In the genomic region with DNA sequence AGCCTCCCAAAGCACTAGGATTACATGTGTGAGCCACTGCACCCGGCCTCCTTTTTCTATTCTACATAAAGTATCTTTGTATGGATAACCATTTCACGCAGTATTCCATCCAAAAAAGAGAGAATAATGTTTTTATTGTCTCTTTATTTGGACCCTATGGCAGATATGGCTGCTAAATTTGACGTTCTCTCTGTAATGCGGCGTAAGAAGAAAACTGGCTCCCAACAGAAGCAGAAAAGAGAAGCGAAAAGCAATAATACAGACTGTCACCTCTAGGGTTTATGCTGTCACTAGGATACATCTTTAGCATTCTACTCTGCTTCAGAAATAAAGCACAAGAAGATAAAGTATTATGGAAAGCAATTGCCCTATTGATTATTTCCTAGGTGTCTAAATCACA, we compare ENCODE assay signal across 14 cellular contexts. TPM values are rescaled to one million over a fixed set of nuclear protein-coding genes. Genes with fewer than 3 reads are reported as not detected.
A peak's percentile ranks its signal among the peaks of the same experiment; 100 is the strongest.
DNase-seq lines count a peak whose midpoint lies in the region; ATAC-seq and TF ChIP-seq lines count a peak whose summit lies in the region.
"Had no signal": no experiment of that assay in that cellular context is flagged by ENCODE, and none has a peak within 500 bp of the region (broad histone marks: within the 10 kb centered on the region; RNA-seq: fewer than 3 reads in every experiment).

No MANE protein-coding gene starts in this region.

- H3K4me3 Mint-ChIP-seq in HFFc6, result no peak overlapping the region
- peak overlapping the region; percentile 31 for H3K4me3 Mint-ChIP-seq in chondrocyte (ENCODE audit: unreplicated experiment)
- no peak overlapping the region for H3K4me3 Mint-ChIP-seq in osteocyte (ENCODE audit: unreplicated experiment)
- H3K4me3 Mint-ChIP-seq: CD4-positive, alpha-beta T cell; H9 had no signal

- ATAC-seq in GM21360 (IDR thresholded peaks at IDR 0.05; ENCODE audit: unreplicated experiment) (no peak), HG03159 (IDR thresholded peaks at IDR 0.05; ENCODE audit: unreplicated experiment) (no peak)

- no peaks in the 10 kb centered on the region for H3K27me3 ChIP-seq in A673 (replicated peaks; ENCODE audit: insufficient read depth, low read depth, low read length, poor library complexity)

- no peak overlapping the region for H3K27ac ChIP-seq in A673 (ENCODE audit: low read depth, low read length, poor library complexity, severe bottlenecking)
- H3K27ac ChIP-seq: C4-2B had no signal

- BruUV-seq in A673 (replicated peaks; lab: Mats Ljungman, UMichigan), result TSS peak; percentile 18

- H3K27me3 Mint-ChIP-seq in HFFc6 (ENCODE audit: insufficient read depth), result peaks cover 22% of the 10 kb centered on the region
- H3K27me3 Mint-ChIP-seq in chondrocyte (ENCODE audit: low read depth), result no peaks in the 10 kb centered on the region
- H3K27me3 Mint-ChIP-seq in osteocyte (ENCODE audit: unreplicated experiment), result no peaks in the 10 kb centered on the region
- H3K27me3 Mint-ChIP-seq: CD4-positive, alpha-beta T cell had no signal

- H3K9me3 ChIP-seq in A673 (ENCODE audit: low read depth, low read length, poor library complexity, severe bottlenecking), result no peaks in the 10 kb centered on the region
- H3K9me3 ChIP-seq: Caco-2 had no signal

- POLR2A ChIA-PET in A673 (lab: Charles Lee; ENCODE audit: low non-redundant PET), result interaction anchor here (0.6 kb wide), 1 partner anchor 183 kb away, joined by 3 read pairs; no protein-coding TSS in a partner anchor

- no peak overlapping the region for H3K4me3 ChIP-seq in A673 (ENCODE audit: low read depth, low read length, poor library complexity, severe bottlenecking)

- H3K36me3 Mint-ChIP-seq in HFFc6 (ENCODE audit: low read depth) (peaks cover 83% of the 10 kb centered on the region), chondrocyte (ENCODE audit: low read depth) (peaks cover 89% of the 10 kb centered on the region), osteocyte (ENCODE audit: unreplicated experiment) (peaks cover 92% of the 10 kb centered on the region)

- intact Hi-C loops in A673 (cut with micrococcal nuclease; ENCODE audit: unreplicated experiment), result loop anchor here (5.0 kb wide), 1 partner anchor 42 kb away; no protein-coding TSS in a partner anchor

- H3K4me1 ChIP-seq in A673 (ENCODE audit: insufficient read depth, low read length, poor library complexity, severe bottlenecking), result no peaks in the 10 kb centered on the region
- H3K4me1 ChIP-seq: Caco-2 had no signal

- peaks cover 5% of the 10 kb centered on the region; the same call in 1 of the 2 replicates for H3K4me1 Mint-ChIP-seq in HFFc6 (ENCODE audit: low read depth)
- H3K4me1 Mint-ChIP-seq in chondrocyte (ENCODE audit: low read depth), result peaks cover 93% of the 10 kb centered on the region
- H3K4me1 Mint-ChIP-seq in osteocyte (ENCODE audit: unreplicated experiment), result peaks cover 45% of the 10 kb centered on the region
- H3K4me1 Mint-ChIP-seq: H9 had no signal

- TF ChIP-seq CTCF in A673 (conservative IDR thresholded peaks at IDR 0.05; ENCODE audit: low read depth, low read length) (no peak), HFFc6 (IDR thresholded peaks at IDR 0.05) (no peak), chondrocyte (IDR thresholded peaks at IDR 0.05) (no peak), osteocyte (IDR thresholded peaks at IDR 0.05) (no peak)

- in situ Hi-C loops in KBM-7 (cut with MboI; ENCODE audit: low pct_unique_long_range_greater_than_20kb, low sequenced_read_pairs), result no loop called here

- H3K9me3 Mint-ChIP-seq in HFFc6 (peaks cover 4% of the 10 kb centered on the region; the same call in 1 of the 2 replicates), chondrocyte (ENCODE audit: low read depth) (no peaks in the 10 kb centered on the region), osteocyte (ENCODE audit: unreplicated experiment) (no peaks in the 10 kb centered on the region)
- H3K9me3 Mint-ChIP-seq: CD4-positive, alpha-beta T cell; H9 had no signal

- no peak for DNase-seq in A673 (ENCODE audit: low spot score)
- DNase-seq in HFFc6, result no peak
- no peak for DNase-seq in chondrocyte (ENCODE audit: low spot score)
- DNase-seq in osteocyte (ENCODE audit: extremely low spot score, unreplicated experiment), result no peak
- no peak for DNase-seq in NCI-H2107 (lab: John Stamatoyannopoulos, UW)
- DNase-seq in KBM-7, result no peak
- DNase-seq: 8988T; AML-193; Caco-2; CD4-positive, alpha-beta T cell; H9 had no signal

- CTCF ChIA-PET in A673 (lab: Charles Lee), result no interaction called here

- peaks cover 100% of the 10 kb centered on the region for H3K36me3 ChIP-seq in A673 (ENCODE audit: insufficient read depth, low read length, poor library complexity, severe bottlenecking)

- H3K27ac Mint-ChIP-seq in HFFc6 (peak overlapping the region; percentile 9), chondrocyte (ENCODE audit: unreplicated experiment) (peak overlapping the region; percentile 96), osteocyte (ENCODE audit: unreplicated experiment) (peak overlapping the region; percentile 74)
- H3K27ac Mint-ChIP-seq: CD4-positive, alpha-beta T cell; H9 had no signal

RNA-seq across cellular contexts. Expression of a gene that starts 55.9 kb away (rescaled TPM):
- total RNA-seq in A673 (2021) (1,570 and 2,058 TPM in 2 replicates), chondrocyte (30,644 to 36,263 TPM (median 31,288 TPM) in 3 replicates), osteocyte (16,854 and 18,487 TPM in 2 replicates)
- total RNA-seq in HFFc6 (2021; fragmentation: NEBNext Ultra II Directional; extraction: Animal tissue kit (Norgen Biotek cat#: 25700)), result 1,000 to 10,000 TPM; 2,848 to 5,249 (median 2,869) TPM

Comparison
In these comparisons a context has a peak if more than half of its experiments do, and no peak if none do; other contexts are left out.
1. H3K27ac Mint-ChIP-seq: peak in every context shown above with its lines; median percentile 96 in chondrocyte; 74 in osteocyte; 9 in HFFc6.